Comparison of ENCODE assay signal across 9 cellular contexts in the genomic region with DNA sequence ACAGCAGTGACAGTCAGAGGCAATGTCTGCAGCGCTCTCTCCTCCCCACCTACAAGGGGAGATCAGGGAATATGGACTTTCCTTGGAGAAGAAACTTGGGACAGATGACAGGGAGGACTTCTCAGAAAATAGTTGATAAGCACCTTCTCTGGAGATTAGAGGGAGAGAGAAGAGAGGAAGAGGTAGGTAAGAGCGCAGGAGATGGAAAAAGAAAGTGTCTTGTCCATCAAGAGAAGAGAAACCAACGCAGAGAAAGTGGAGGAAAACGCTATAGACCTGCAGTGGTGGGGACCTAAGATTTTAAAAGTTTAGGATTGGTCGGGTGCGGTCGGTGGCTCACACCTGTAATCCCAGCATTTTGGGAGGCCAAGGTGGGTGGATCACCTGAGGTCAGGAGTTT.
"Had no signal": no experiment of that assay in that cellular context is flagged by ENCODE, and none has a peak within 500 bp of the region (broad histone marks: within the 10 kb centered on the region; RNA-seq: fewer than 3 reads in every experiment).

No MANE protein-coding gene starts in this region.

- FAIRE-seq: HepG2, HTR-8/SVneo, K562 had no signal

- DNase-seq: IMR-90, KBM-7, KG1 had no signal

- H3K4me3 Mint-ChIP-seq: IgD-negative memory B cell had no signal

- H3K4me3 ChIP-seq: K562 had no signal

- ATAC-seq: HepG2, K562 had no signal

- H3K27ac Mint-ChIP-seq: IgD-negative memory B cell had no signal

- H3K27ac ChIP-seq: HL-60, KMS-11 had no signal

- H3K4me2 ChIP-seq: KMS-11 had no signal

- H3K36me3 Mint-ChIP-seq: IgD-negative memory B cell had no signal
